In the genomic region with DNA sequence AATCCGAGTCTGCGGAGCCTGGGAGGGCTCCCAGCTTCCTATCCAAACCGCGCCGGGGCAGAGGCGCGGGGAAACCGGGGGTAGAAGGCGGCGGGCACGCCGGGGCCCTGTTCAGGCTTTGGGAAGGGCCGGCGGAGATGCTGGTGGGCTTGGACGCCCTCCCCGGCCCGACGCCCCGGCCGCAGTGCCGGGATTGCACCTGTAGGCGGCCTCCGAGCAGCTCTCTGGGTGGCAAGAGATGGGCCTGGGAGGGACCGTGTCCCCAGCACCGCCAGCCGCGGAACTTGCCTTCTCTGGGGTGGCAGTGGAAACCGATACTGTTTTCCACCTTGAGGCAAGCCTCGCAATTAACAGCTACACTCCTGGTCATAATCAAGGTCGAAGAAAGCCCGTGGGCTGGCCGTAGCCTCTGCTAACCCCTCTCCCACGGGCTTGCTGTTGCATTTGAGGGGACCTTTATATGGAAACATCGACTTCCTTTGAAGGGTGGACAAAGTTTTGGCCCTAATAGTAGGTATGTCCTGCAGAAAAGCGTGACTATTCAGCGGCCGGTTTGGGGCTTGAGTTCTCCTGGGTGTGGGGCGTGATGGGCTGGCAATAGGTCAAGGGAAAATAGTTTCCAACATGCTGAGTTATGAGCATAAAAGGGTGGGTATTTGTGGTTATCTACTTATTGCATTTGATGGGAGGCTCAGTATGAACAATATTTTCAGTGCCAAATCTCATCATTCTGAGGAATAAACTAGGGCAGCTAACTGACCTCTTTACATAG, we compare ENCODE assay signal across 8 cellular contexts. TPM values are rescaled to one million over a fixed set of nuclear protein-coding genes. Genes with fewer than 3 reads are reported as not detected.
DNase-seq lines count a peak whose midpoint lies in the region; ATAC-seq and TF ChIP-seq lines count a peak whose summit lies in the region.

No MANE protein-coding gene starts in this region.

- H3K36me3 Mint-ChIP-seq in activated T-cell treated with anti-CD3 and anti-CD28 coated beads, Interleukin-2, amount 50 U/mL, for 4 hours (ENCODE audit: insufficient read depth) = no peaks in the 10 kb centered on the region
- H3K36me3 Mint-ChIP-seq in nephron progenitor cell (ENCODE audit: low read depth) = no peaks in the 10 kb centered on the region

- DNase-seq in Caki2 (ENCODE audit: low read depth) (peak; percentile 91), NCI-H510A treated with DMSO at 0.1 percent for 48 hours (lab: John Stamatoyannopoulos, UW) (peak; percentile 74), foreskin melanocyte (peak; percentile 57), nephron progenitor cell (peak; percentile 87), cerebellar cortex (ENCODE audit: low spot score) (no peak)
- no peak for DNase-seq in activated T-cell treated with anti-CD3 and anti-CD28 coated beads, Interleukin-2, amount 50 U/mL, for 4 hours

- peak overlapping the region; percentile 56 for H3K4me3 Mint-ChIP-seq in activated T-cell treated with anti-CD3 and anti-CD28 coated beads, Interleukin-2, amount 50 U/mL, for 4 hours
- peak overlapping the region; percentile 83 for H3K4me3 Mint-ChIP-seq in nephron progenitor cell

- no peaks in the 10 kb centered on the region for H3K9me3 Mint-ChIP-seq in activated T-cell treated with anti-CD3 and anti-CD28 coated beads, Interleukin-2, amount 50 U/mL, for 4 hours
- no peaks in the 10 kb centered on the region for H3K9me3 Mint-ChIP-seq in nephron progenitor cell

- H3K27ac Mint-ChIP-seq in nephron progenitor cell = peak overlapping the region; percentile 31

- ATAC-seq in GM19328 (IDR thresholded peaks at IDR 0.05; ENCODE audit: unreplicated experiment) (peak; percentile 42), HG03342 (IDR thresholded peaks at IDR 0.05; ENCODE audit: unreplicated experiment) (peak; percentile 45)
- ATAC-seq in activated T-cell treated with anti-CD3 and anti-CD28 coated beads, Interleukin-2, amount 50 U/mL, for 4 hours = peak; percentile 41

- in situ Hi-C loops in Caki2 (cut with HindIII; ENCODE audit: low pct_unique_long_range_greater_than_20kb, low sequenced_read_pairs) = no loop called here

- peak; percentile 79 for TF ChIP-seq CTCF in nephron progenitor cell (IDR thresholded peaks at IDR 0.05)

- H3K4me1 Mint-ChIP-seq in activated T-cell treated with anti-CD3 and anti-CD28 coated beads, Interleukin-2, amount 50 U/mL, for 4 hours (ENCODE audit: low read depth) = peaks cover 30% of the 10 kb centered on the region
- H3K4me1 Mint-ChIP-seq in nephron progenitor cell = peaks cover 50% of the 10 kb centered on the region

- peaks cover 55% of the 10 kb centered on the region for H3K27me3 Mint-ChIP-seq in activated T-cell treated with anti-CD3 and anti-CD28 coated beads, Interleukin-2, amount 50 U/mL, for 4 hours (ENCODE audit: low read depth)
- peaks cover 4% of the 10 kb centered on the region for H3K27me3 Mint-ChIP-seq in nephron progenitor cell (ENCODE audit: low read depth, poor library complexity)

RNA-seq across cellular contexts. Expression of gene JAG1, which starts 1.1 kb away (rescaled TPM):
- total RNA-seq in Caki2 (2014; rRNA removed; shearing (Covaris generic); ENCODE audit: low replicate concordance) = 142 and 148 TPM in 2 replicates
- under 1 TPM; 0.33 to 0.47 (median 0.38) TPM for total RNA-seq in activated T-cell treated with anti-CD3 and anti-CD28 coated beads, Interleukin-2, amount 50 U/mL, for 4 hours

Comparison
In these comparisons a context has a peak if more than half of its experiments do, and no peak if none do; other contexts are left out.
1. DNase-seq: peak in Caki2 (single experiment), NCI-H510A treated with DMSO at 0.1 percent for 48 hours (single experiment), foreskin melanocyte (single experiment) and nephron progenitor cell (single experiment); none in activated T-cell treated with anti-CD3 and anti-CD28 coated beads, Interleukin-2, amount 50 U/mL, for 4 hours (single experiment) and cerebellar cortex (single experiment).
2. RNA of gene JAG1, which starts 1.1 kb away (total RNA-seq): 142 to 148 TPM in Caki2; 0.33 to 0.47 TPM in activated T-cell treated with anti-CD3 and anti-CD28 coated beads, Interleukin-2, amount 50 U/mL, for 4 hours; every median in the first group is over 10 times any median in the second.
3. Peak in every context shown above with its lines, with median percentiles within 50 percentile points of each other: ATAC-seq.